Comparison of ENCODE assay signal across 11 cellular contexts in genomic region chr7:43625977-43626376, GRCh38. TPM values are rescaled to one million over a fixed set of nuclear protein-coding genes. Genes with fewer than 3 reads are reported as not detected.
DNase-seq lines count a peak whose midpoint lies in the region; ATAC-seq and TF ChIP-seq lines count a peak whose summit lies in the region.
"Had no signal": no experiment of that assay in that cellular context is flagged by ENCODE, and none has a peak within 500 bp of the region (broad histone marks: within the 10 kb centered on the region; RNA-seq: fewer than 3 reads in every experiment).

No MANE protein-coding gene starts in this region.

- H3K9me3 ChIP-seq in CD4-positive, CD25-positive, alpha-beta regulatory T cell (ENCODE audit: control insufficient read depth in 2 of 2, low read length in 2 of 2), result no peaks in the 10 kb centered on the region

- H3K9me3 Mint-ChIP-seq in CD4-positive, CD25-positive, alpha-beta regulatory T cell, result no peaks in the 10 kb centered on the region
- H3K9me3 Mint-ChIP-seq in immature natural killer cell, result no peaks in the 10 kb centered on the region
- H3K9me3 Mint-ChIP-seq: dendritic cell treated with granulocyte-macrophage colony-stimulating factor and Interleukin-4, amounts not matched to agents 40 ng/mL and 50 ng/mL, for 4 days had no signal

- H3K27me3 Mint-ChIP-seq in CD4-positive, CD25-positive, alpha-beta regulatory T cell, result no peaks in the 10 kb centered on the region
- peaks cover 11 to 28% (median 11%) of the 10 kb centered on the region in 3 donors for H3K27me3 Mint-ChIP-seq in immature natural killer cell (ENCODE audit: low read depth in 3 of 3)
- H3K27me3 Mint-ChIP-seq: dendritic cell treated with granulocyte-macrophage colony-stimulating factor and Interleukin-4, amounts not matched to agents 40 ng/mL and 50 ng/mL, for 4 days had no signal

- H3K27ac ChIP-seq in CD4-positive, CD25-positive, alpha-beta regulatory T cell (ENCODE audit: insufficient read depth, low read length, poor library complexity, severe bottlenecking), result peak overlapping the region; percentile 61
- H3K27ac ChIP-seq: C4-2B, RWPE1 had no signal

- H3K27ac Mint-ChIP-seq in CD4-positive, CD25-positive, alpha-beta regulatory T cell, result peak overlapping the region; percentile 57 to 83 (median 70)
- H3K27ac Mint-ChIP-seq in immature natural killer cell, result peak overlapping the region in 4 of 6 donors; percentile 93 to 97 (median 97)
- H3K27ac Mint-ChIP-seq: dendritic cell treated with granulocyte-macrophage colony-stimulating factor and Interleukin-4, amounts not matched to agents 40 ng/mL and 50 ng/mL, for 4 days had no signal

- H3K36me3 ChIP-seq in CD4-positive, CD25-positive, alpha-beta regulatory T cell (ENCODE audit: control insufficient read depth, insufficient read depth, low read length), result peaks cover 79% of the 10 kb centered on the region

- no peak for DNase-seq in CD4-positive, CD25-positive, alpha-beta regulatory T cell
- peak; percentile 34 to 43 (median 41) for DNase-seq in immature natural killer cell
- DNase-seq in NCI-H510A treated with DMSO at 0.1 percent for 48 hours (lab: John Stamatoyannopoulos, UW), result no peak

- ATAC-seq in CD4-positive, CD25-positive, alpha-beta regulatory T cell (ENCODE audit: low read depth in 2 of 2), result no peak
- ATAC-seq in GM18868 (IDR thresholded peaks at IDR 0.05; ENCODE audit: unreplicated experiment), result peak; percentile 57
- ATAC-seq in SK-N-SH treated with all-trans-retinoic acid at 6 μM for 48 hours, result peak; percentile 2; the same call in 2 of the 3 replicates
- no peak for ATAC-seq in GM19023 (IDR thresholded peaks at IDR 0.05; ENCODE audit: unreplicated experiment)
- ATAC-seq in GM19455 (IDR thresholded peaks at IDR 0.05; ENCODE audit: unreplicated experiment), result no peak
- no peak for ATAC-seq in HG02798 (IDR thresholded peaks at IDR 0.05; ENCODE audit: poor library complexity, unreplicated experiment)

- peak overlapping the region; percentile 9 for H3K4me3 ChIP-seq in CD4-positive, CD25-positive, alpha-beta regulatory T cell (ENCODE audit: low read depth, low read length)

- no peaks in the 10 kb centered on the region for H3K27me3 ChIP-seq in CD4-positive, CD25-positive, alpha-beta regulatory T cell (ENCODE audit: control insufficient read depth, insufficient read depth, low read length)

- H3K36me3 Mint-ChIP-seq in CD4-positive, CD25-positive, alpha-beta regulatory T cell, result peaks cover 41% of the 10 kb centered on the region
- H3K36me3 Mint-ChIP-seq in immature natural killer cell, result peaks cover 36 to 66% (median 57%) of the 10 kb centered on the region in 3 donors

- peaks cover 49% of the 10 kb centered on the region for H3K4me1 ChIP-seq in CD4-positive, CD25-positive, alpha-beta regulatory T cell (ENCODE audit: control insufficient read depth, insufficient read depth, low read length, poor library complexity, severe bottlenecking)

- peak overlapping the region in 3 of 4 donors; percentile 8 to 42 (median 14) for H3K4me3 Mint-ChIP-seq in CD4-positive, CD25-positive, alpha-beta regulatory T cell
- H3K4me3 Mint-ChIP-seq in immature natural killer cell, result peak overlapping the region; percentile 65 to 79 (median 77)
- H3K4me3 Mint-ChIP-seq: dendritic cell treated with granulocyte-macrophage colony-stimulating factor and Interleukin-4, amounts not matched to agents 40 ng/mL and 50 ng/mL, for 4 days had no signal

- peaks cover 59 to 87% (median 66%) of the 10 kb centered on the region in 4 donors for H3K4me1 Mint-ChIP-seq in CD4-positive, CD25-positive, alpha-beta regulatory T cell
- peaks cover 0 to 92% of the 10 kb centered on the region in 2 donors for H3K4me1 Mint-ChIP-seq in immature natural killer cell

TF ChIP-seq in SK-N-SH treated with all-trans-retinoic acid at 6 μM for 48 hours, 23 proteins besides CTCF, POLR2A, EP300 and RAD21 (continues in another document):
- TF ChIP-seq ZNF70 (CRISPR knock-in tag; IDR thresholded peaks at IDR 0.05) (no peak), ZFP3 (CRISPR knock-in tag; IDR thresholded peaks at IDR 0.05) (no peak), PATZ1 (CRISPR knock-in tag; IDR thresholded peaks at IDR 0.05; ENCODE audit: borderline replicate concordance) (no peak), CREB5 (CRISPR knock-in tag; IDR thresholded peaks at IDR 0.05; ENCODE audit: low read depth) (no peak), ZFP30 (CRISPR knock-in tag; IDR thresholded peaks at IDR 0.05) (no peak), ZC3H10 (CRISPR knock-in tag; IDR thresholded peaks at IDR 0.05) (no peak), ISL1 (CRISPR knock-in tag; IDR thresholded peaks at IDR 0.05) (no peak), ARNTL (CRISPR knock-in tag; IDR thresholded peaks at IDR 0.05; ENCODE audit: borderline replicate concordance, low read depth) (no peak), RARB (CRISPR knock-in tag; IDR thresholded peaks at IDR 0.05) (no peak), BACH2 (CRISPR knock-in tag; IDR thresholded peaks at IDR 0.05; ENCODE audit: borderline replicate concordance) (no peak), OSR1 (CRISPR knock-in tag; IDR thresholded peaks at IDR 0.05) (no peak), CSDC2 (CRISPR knock-in tag; IDR thresholded peaks at IDR 0.05) (no peak), TSHZ2 (CRISPR knock-in tag; IDR thresholded peaks at IDR 0.05) (no peak), TCF4 (CRISPR knock-in tag; IDR thresholded peaks at IDR 0.05; ENCODE audit: borderline replicate concordance) (no peak), ESRRG (CRISPR knock-in tag; IDR thresholded peaks at IDR 0.05) (no peak), GLIS3 (CRISPR knock-in tag; IDR thresholded peaks at IDR 0.05) (no peak), PPARA (CRISPR knock-in tag; IDR thresholded peaks at IDR 0.05; ENCODE audit: borderline replicate concordance) (no peak)

RNA-seq across cellular contexts. Expression of gene STK17A, which starts 43.1 kb away (rescaled TPM):
- total RNA-seq in CD4-positive, CD25-positive, alpha-beta regulatory T cell, result 126 TPM
- 100 to 1,000 TPM; 104 to 139 (median 108) TPM for polyA plus RNA-seq in CD4-positive, CD25-positive, alpha-beta regulatory T cell
- 100 to 1,000 TPM; 255 to 300 (median 271) TPM for polyA plus RNA-seq in immature natural killer cell

Comparison
In these comparisons a context has a peak if more than half of its experiments do, and no peak if none do; other contexts are left out.
1. ATAC-seq: peak in GM18868 (single experiment) and SK-N-SH treated with all-trans-retinoic acid at 6 μM for 48 hours (single experiment); none in CD4-positive, CD25-positive, alpha-beta regulatory T cell (0 of 2), GM19023 (single experiment), GM19455 (single experiment) and HG02798 (single experiment).
2. DNase-seq: peak in immature natural killer cell (3 of 3); none in CD4-positive, CD25-positive, alpha-beta regulatory T cell (0 of 3) and NCI-H510A treated with DMSO at 0.1 percent for 48 hours (single experiment).